20 cellular contexts compared by ENCODE assay signal in the genomic region with DNA sequence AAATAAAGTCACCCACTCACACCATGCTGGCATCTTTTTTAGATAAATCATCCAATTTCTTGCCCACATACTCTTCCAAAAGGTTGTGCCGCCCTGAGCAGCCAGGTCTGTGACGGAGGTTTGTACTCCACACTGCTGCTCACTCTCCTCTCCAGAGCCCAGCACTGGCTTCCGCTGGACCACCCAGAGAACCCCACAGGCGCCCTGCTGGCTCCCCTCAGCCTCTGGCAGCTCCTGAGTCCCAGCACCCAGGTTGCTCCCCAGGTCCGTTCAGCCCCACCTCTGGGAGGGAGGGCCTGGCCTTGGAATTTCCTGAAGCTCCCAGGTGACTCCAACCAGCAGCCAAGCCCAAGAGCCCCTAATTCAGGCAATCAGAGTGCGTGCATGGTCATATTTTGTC.
A peak's percentile ranks its signal among the peaks of the same experiment; 100 is the strongest.
DNase-seq lines count a peak whose midpoint lies in the region; ATAC-seq and TF ChIP-seq lines count a peak whose summit lies in the region.
"Had no signal": no experiment of that assay in that cellular context is flagged by ENCODE, and none has a peak within 500 bp of the region (broad histone marks: within the 10 kb centered on the region; RNA-seq: fewer than 3 reads in every experiment).

No MANE protein-coding gene starts in this region.

- H3K36me3 ChIP-seq in spleen: no peaks in the 10 kb centered on the region
- H3K36me3 ChIP-seq: BE2C, BLaER1 had no signal

- no peak for TF ChIP-seq CTCF in spleen (IDR thresholded peaks at IDR 0.05 in 8 of 11, conservative IDR thresholded peaks at IDR 0.05 in 3 of 11)

- no peaks in the 10 kb centered on the region for H3K9me3 ChIP-seq in spleen
- H3K9me3 ChIP-seq: BE2C, BLaER1 had no signal

- H3K27ac ChIP-seq in spleen: peak overlapping the region in 1 of 8 donors; percentile 1
- H3K27ac ChIP-seq: BLaER1 had no signal

- peak; percentile 65 for DNase-seq in posterior vena cava (ENCODE audit: low spot score)
- DNase-seq in spleen: peak; percentile 52
- no peak for DNase-seq in activated CD4-positive, CD25-positive, alpha-beta regulatory T cell (lab: John Stamatoyannopoulos, UW)
- DNase-seq in GM03348 (ENCODE audit: low spot score): no peak
- DNase-seq: 8988T; ACHN; BE2C; C1 segment of cervical spinal cord; CD4-positive, alpha-beta memory T cell; CD4-positive, CD25-positive, alpha-beta regulatory T cell; CD8-positive, alpha-beta memory T cell; COR-L47; DMS 273 treated with DMSO at 0.1 percent for 48 hours; DMS153; DMS53; DMS79; DND-41; EL had no signal

- peaks cover 0 to 26% (median 0%) of the 10 kb centered on the region in 6 donors for H3K4me1 ChIP-seq in spleen
- H3K4me1 ChIP-seq: BE2C had no signal

- 79 to 94% (median 92%) methylated on average over 6 of the region's 6 CpGs for WGBS in spleen, 5 donors

- no peak overlapping the region for H3K4me3 ChIP-seq in spleen
- H3K4me3 ChIP-seq: BLaER1 had no signal

- no peak for TF ChIP-seq POLR2A in spleen (IDR thresholded peaks at IDR 0.05)

- H3K27me3 ChIP-seq in spleen (replicated peaks in 1 of 7): no peaks in the 10 kb centered on the region
- H3K27me3 ChIP-seq: BLaER1 had no signal

- no peak for ATAC-seq in GM18907 (IDR thresholded peaks at IDR 0.05; ENCODE audit: unreplicated experiment)

- intact Hi-C loops in posterior vena cava (cut with DNase I) (no loop called here), spleen (cut with DNase I; ENCODE audit: low total_unique reads) (no loop called here)

Comparison
In these comparisons a context has a peak if more than half of its experiments do, and no peak if none do; other contexts are left out.
1. DNase-seq: peak in posterior vena cava (single experiment) and spleen (single experiment); none in activated CD4-positive, CD25-positive, alpha-beta regulatory T cell (0 of 4) and GM03348 (single experiment).